ENCODE assay signal across 1 cellular context in genomic region chr22:48575567-48576332, GRCh38.
TF ChIP-seq lines count a peak whose summit lies in the region.

No MANE protein-coding gene starts in this region.

TF ChIP-seq in HEK293, 187 proteins besides CTCF, POLR2A, EP300 and RAD21 (continued from another document):
- TF ChIP-seq, protein P1, sequence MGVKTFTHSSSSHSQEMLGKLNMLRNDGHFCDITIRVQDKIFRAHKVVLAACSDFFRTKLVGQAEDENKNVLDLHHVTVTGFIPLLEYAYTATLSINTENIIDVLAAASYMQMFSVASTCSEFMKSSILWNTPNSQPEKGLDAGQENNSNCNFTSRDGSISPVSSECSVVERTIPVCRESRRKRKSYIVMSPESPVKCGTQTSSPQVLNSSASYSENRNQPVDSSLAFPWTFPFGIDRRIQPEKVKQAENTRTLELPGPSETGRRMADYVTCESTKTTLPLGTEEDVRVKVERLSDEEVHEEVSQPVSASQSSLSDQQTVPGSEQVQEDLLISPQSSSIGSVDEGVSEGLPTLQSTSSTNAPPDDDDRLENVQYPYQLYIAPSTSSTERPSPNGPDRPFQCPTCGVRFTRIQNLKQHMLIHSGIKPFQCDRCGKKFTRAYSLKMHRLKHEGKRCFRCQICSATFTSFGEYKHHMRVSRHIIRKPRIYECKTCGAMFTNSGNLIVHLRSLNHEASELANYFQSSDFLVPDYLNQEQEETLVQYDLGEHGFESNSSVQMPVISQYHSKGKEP (tag by site-specific recombination; IDR thresholded peaks at IDR 0.05), result no peak
- no peak for TF ChIP-seq ZNF585B (tag by site-specific recombination; IDR thresholded peaks at IDR 0.05)
- TF ChIP-seq, protein P2, sequence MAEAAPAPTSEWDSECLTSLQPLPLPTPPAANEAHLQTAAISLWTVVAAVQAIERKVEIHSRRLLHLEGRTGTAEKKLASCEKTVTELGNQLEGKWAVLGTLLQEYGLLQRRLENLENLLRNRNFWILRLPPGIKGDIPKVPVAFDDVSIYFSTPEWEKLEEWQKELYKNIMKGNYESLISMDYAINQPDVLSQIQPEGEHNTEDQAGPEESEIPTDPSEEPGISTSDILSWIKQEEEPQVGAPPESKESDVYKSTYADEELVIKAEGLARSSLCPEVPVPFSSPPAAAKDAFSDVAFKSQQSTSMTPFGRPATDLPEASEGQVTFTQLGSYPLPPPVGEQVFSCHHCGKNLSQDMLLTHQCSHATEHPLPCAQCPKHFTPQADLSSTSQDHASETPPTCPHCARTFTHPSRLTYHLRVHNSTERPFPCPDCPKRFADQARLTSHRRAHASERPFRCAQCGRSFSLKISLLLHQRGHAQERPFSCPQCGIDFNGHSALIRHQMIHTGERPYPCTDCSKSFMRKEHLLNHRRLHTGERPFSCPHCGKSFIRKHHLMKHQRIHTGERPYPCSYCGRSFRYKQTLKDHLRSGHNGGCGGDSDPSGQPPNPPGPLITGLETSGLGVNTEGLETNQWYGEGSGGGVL (tag by site-specific recombination; IDR thresholded peaks at IDR 0.05), result no peak
- TF ChIP-seq, protein P3, sequence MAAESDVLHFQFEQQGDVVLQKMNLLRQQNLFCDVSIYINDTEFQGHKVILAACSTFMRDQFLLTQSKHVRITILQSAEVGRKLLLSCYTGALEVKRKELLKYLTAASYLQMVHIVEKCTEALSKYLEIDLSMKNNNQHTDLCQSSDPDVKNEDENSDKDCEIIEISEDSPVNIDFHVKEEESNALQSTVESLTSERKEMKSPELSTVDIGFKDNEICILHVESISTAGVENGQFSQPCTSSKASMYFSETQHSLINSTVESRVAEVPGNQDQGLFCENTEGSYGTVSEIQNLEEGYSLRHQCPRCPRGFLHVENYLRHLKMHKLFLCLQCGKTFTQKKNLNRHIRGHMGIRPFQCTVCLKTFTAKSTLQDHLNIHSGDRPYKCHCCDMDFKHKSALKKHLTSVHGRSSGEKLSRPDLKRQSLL (tag by site-specific recombination; IDR thresholded peaks at IDR 0.05), result no peak
- no peak for TF ChIP-seq ZNF174 (tag by site-specific recombination; IDR thresholded peaks at IDR 0.05)
